Comparison of ENCODE assay signal across 26 cellular contexts in the genomic region with DNA sequence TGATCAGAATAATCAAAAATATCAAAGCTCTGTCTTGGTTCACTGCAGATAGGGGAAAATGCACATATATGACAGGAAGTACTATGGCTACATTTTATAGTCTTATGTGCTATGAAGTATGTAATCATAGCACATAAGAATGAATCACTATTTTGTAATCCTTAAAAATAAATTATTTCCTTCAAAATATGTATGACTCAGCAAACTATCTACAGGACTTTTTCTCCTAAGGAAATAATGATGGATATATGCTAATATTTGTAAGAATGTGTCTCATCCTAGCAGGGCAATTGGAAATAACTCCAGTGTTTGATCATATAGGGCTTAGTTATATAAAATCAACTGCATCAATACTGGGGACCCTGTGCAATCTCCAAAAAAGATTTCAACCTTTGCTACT.
"Had no signal": no experiment of that assay in that cellular context is flagged by ENCODE, and none has a peak within 500 bp of the region (broad histone marks: within the 10 kb centered on the region; RNA-seq: fewer than 3 reads in every experiment).

No MANE protein-coding gene starts in this region.

- DNase-seq: activated CD4-positive, alpha-beta memory T cell treated with anti-CD3 and anti-CD28 coated beads, Interleukin-2, amount 10 ng/mL, durations not matched to agents 7 days and 5 days; activated CD4-positive, alpha-beta T cell treated with anti-CD3 and anti-CD28 coated beads for 36 hours; activated CD4-positive, alpha-beta T cell treated with anti-CD3 and anti-CD28 coated beads, Interleukin-2, amount 50 U/mL, for 1 hour; activated gamma-delta T cell; activated naive CD4-positive, alpha-beta T cell treated with anti-CD3 and anti-CD28 coated beads for 36 hours; activated T-cell treated with anti-CD3 and anti-CD28 coated beads for 4 hours; activated T-cell treated with anti-CD3 and anti-CD28 coated beads, Interleukin-2, amount 50 U/mL, for 48 hours; amygdala; brain microvascular endothelial cell; NCI-H1048; NCI-H146; NCI-H1930; NCI-H345; NCI-H510A; NCI-H526 treated with DMSO at 0.1 percent for 48 hours; NK-92 treated with Interleukin-12 subunit alpha and Interleukin-12 subunit beta, amount 100 ng/mL, for 24 hours; OCI-M1; RPMI8226; T-cell; T-helper 2 cell had no signal

- ATAC-seq: activated CD4-positive, alpha-beta T cell treated with anti-CD3 and anti-CD28 coated beads for 36 hours; activated T-helper 17 cell treated with anti-CD3 and anti-CD28 coated beads, Interleukin-2, amount 50 U/mL, for 72 hours; Panc1; Right ventricle myocardium inferior; T-cell had no signal

- H3K4me1 Mint-ChIP-seq: activated CD4-positive, alpha-beta memory T cell treated with anti-CD3 and anti-CD28 coated beads, Interleukin-2, amount 10 ng/mL, durations not matched to agents 7 days and 5 days; activated CD4-positive, alpha-beta T cell treated with anti-CD3 and anti-CD28 coated beads for 36 hours; activated T-helper 17 cell treated with anti-CD3 and anti-CD28 coated beads, Interleukin-2, amount 50 U/mL, for 72 hours; T-cell had no signal

- H3K9me3 Mint-ChIP-seq: activated CD4-positive, alpha-beta memory T cell treated with anti-CD3 and anti-CD28 coated beads, Interleukin-2, amount 10 ng/mL, durations not matched to agents 7 days and 5 days; activated T-helper 17 cell treated with anti-CD3 and anti-CD28 coated beads, Interleukin-2, amount 50 U/mL, for 72 hours had no signal

- H3K27me3 Mint-ChIP-seq: activated CD4-positive, alpha-beta memory T cell treated with anti-CD3 and anti-CD28 coated beads, Interleukin-2, amount 10 ng/mL, durations not matched to agents 7 days and 5 days had no signal

- H3K27me3 ChIP-seq: brain microvascular endothelial cell had no signal

- H3K27ac Mint-ChIP-seq: activated CD4-positive, alpha-beta memory T cell treated with anti-CD3 and anti-CD28 coated beads, Interleukin-2, amount 10 ng/mL, durations not matched to agents 7 days and 5 days; activated CD4-positive, alpha-beta T cell treated with anti-CD3 and anti-CD28 coated beads for 36 hours; activated naive CD4-positive, alpha-beta T cell treated with anti-CD3 and anti-CD28 coated beads for 36 hours; activated naive CD8-positive, alpha-beta T cell; activated T-helper 17 cell treated with anti-CD3 and anti-CD28 coated beads, Interleukin-2, amount 50 U/mL, for 72 hours; T-cell had no signal

- H3K36me3 ChIP-seq: brain microvascular endothelial cell had no signal

- H3K4me3 Mint-ChIP-seq: activated CD4-positive, alpha-beta memory T cell treated with anti-CD3 and anti-CD28 coated beads, Interleukin-2, amount 10 ng/mL, durations not matched to agents 7 days and 5 days; activated CD4-positive, alpha-beta T cell treated with anti-CD3 and anti-CD28 coated beads for 36 hours; activated naive CD4-positive, alpha-beta T cell treated with anti-CD3 and anti-CD28 coated beads for 36 hours; activated naive CD8-positive, alpha-beta T cell; activated T-helper 17 cell treated with anti-CD3 and anti-CD28 coated beads, Interleukin-2, amount 50 U/mL, for 72 hours; T-cell had no signal

- H3K36me3 Mint-ChIP-seq: activated naive CD8-positive, alpha-beta T cell; T-cell had no signal

- H3K27ac ChIP-seq: brain microvascular endothelial cell, SK-N-MC, VCaP had no signal

- H3K4me3 ChIP-seq: SK-N-MC had no signal
